In genomic region chr13:77225946-77226345, GRCh38 we compare ENCODE assay signal across 21 cellular contexts.
DNase-seq lines count a peak whose midpoint lies in the region; ATAC-seq and TF ChIP-seq lines count a peak whose summit lies in the region.
"Had no signal": no experiment of that assay in that cellular context is flagged by ENCODE, and none has a peak within 500 bp of the region (broad histone marks: within the 10 kb centered on the region; RNA-seq: fewer than 3 reads in every experiment).

No MANE protein-coding gene starts in this region.

- no peak overlapping the region for H2BK12ac ChIP-seq in H9 (ENCODE audit: insufficient read length, low read depth, low read length)

- no peak overlapping the region for H4K91ac ChIP-seq in H9 (ENCODE audit: insufficient read length, low read depth, low read length)

- H3K27me3 ChIP-seq in H9 (ENCODE audit: insufficient read depth, low read length): no peaks in the 10 kb centered on the region
- H3K27me3 ChIP-seq in endodermal cell (ENCODE audit: control insufficient read depth, insufficient read depth, low read length, poor library complexity, severe bottlenecking): no peaks in the 10 kb centered on the region
- H3K27me3 ChIP-seq: BE2C, SJCRH30 had no signal

- H3K36me3 Mint-ChIP-seq in stimulated activated naive CD8-positive, alpha-beta T cell treated with anti-CD3 and anti-CD28 coated beads, Interleukin-15, Interleukin-2, amounts not matched to agents 100 ng/mL and 50 ng/mL, for 24 hours (ENCODE audit: low read depth): peaks cover 61% of the 10 kb centered on the region
- no peaks in the 10 kb centered on the region; a peak in 1 of 7 replicates for H3K36me3 Mint-ChIP-seq in H9 (ENCODE audit: insufficient read depth in 1 of 3, low read depth in 3 of 3)
- H3K36me3 Mint-ChIP-seq in endodermal cell (ENCODE audit: low read depth): no peaks in the 10 kb centered on the region

- no peaks in the 10 kb centered on the region for H3K23me2 ChIP-seq in H9 (ENCODE audit: insufficient read length, low read depth, low read length, poor library complexity, severe bottlenecking)

- no peak overlapping the region for H3K23ac ChIP-seq in H9 (ENCODE audit: insufficient read length, low read depth, low read length)

- H3K4me1 ChIP-seq in H9 (ENCODE audit: insufficient read depth, low read length) (no peaks in the 10 kb centered on the region), endodermal cell (ENCODE audit: control insufficient read depth, insufficient read depth, low read length) (no peaks in the 10 kb centered on the region)
- H3K4me1 ChIP-seq: BE2C, SJCRH30 had no signal

- no peaks in the 10 kb centered on the region for H3K27me3 Mint-ChIP-seq in stimulated activated naive CD8-positive, alpha-beta T cell treated with anti-CD3 and anti-CD28 coated beads, Interleukin-15, Interleukin-2, amounts not matched to agents 100 ng/mL and 50 ng/mL, for 24 hours
- H3K27me3 Mint-ChIP-seq in stimulated activated naive CD8-positive, alpha-beta T cell treated with anti-CD3 and anti-CD28 coated beads, Interleukin-15, amount 100 ng/mL, for 72 hours: no peaks in the 10 kb centered on the region
- H3K27me3 Mint-ChIP-seq in H9 (ENCODE audit: low read depth) (no peaks in the 10 kb centered on the region), endodermal cell (ENCODE audit: insufficient read depth) (no peaks in the 10 kb centered on the region)

- no peak overlapping the region for H2AK5ac ChIP-seq in H9 (ENCODE audit: insufficient read length, low read length)

- no peak overlapping the region for H2BK20ac ChIP-seq in H9 (ENCODE audit: low read depth, low read length, poor library complexity, severe bottlenecking)

- no peak overlapping the region for H3K27ac ChIP-seq in H9 (ENCODE audit: insufficient read length, low read depth, low read length)
- H3K27ac ChIP-seq in endodermal cell (ENCODE audit: low read depth, low read length): no peak overlapping the region
- H3K27ac ChIP-seq: GM23248, KMS-11, SJCRH30 had no signal

- peak overlapping the region; percentile 27 for H3K27ac Mint-ChIP-seq in stimulated activated naive CD8-positive, alpha-beta T cell treated with anti-CD3 and anti-CD28 coated beads, Interleukin-15, Interleukin-2, amounts not matched to agents 100 ng/mL and 50 ng/mL, for 24 hours
- no peak overlapping the region for H3K27ac Mint-ChIP-seq in stimulated activated naive CD8-positive, alpha-beta T cell treated with anti-CD3 and anti-CD28 coated beads, Interleukin-15, amount 100 ng/mL, for 72 hours
- H3K27ac Mint-ChIP-seq in H9 (peak overlapping the region; percentile 14 to 66 (median 23); a peak in 4 of 7 replicates), endodermal cell (peak overlapping the region; percentile 31)

- no peak overlapping the region for H2AFZ ChIP-seq in H9 (ENCODE audit: low read length)
- H2AFZ ChIP-seq: GM23248 had no signal

- DNase-seq in stimulated activated naive CD8-positive, alpha-beta T cell treated with anti-CD3 and anti-CD28 coated beads, Interleukin-15, amount 100 ng/mL, for 72 hours: no peak
- DNase-seq in H9 (no peak), endodermal cell (no peak), glomerular visceral epithelial cell (ENCODE audit: extremely low spot score) (no peak), NCI-H1417 treated with DMSO at 0.1 percent for 48 hours (lab: John Stamatoyannopoulos, UW) (no peak)
- no peak for DNase-seq in activated CD8-positive, alpha-beta memory T cell treated with anti-CD3 and anti-CD28 coated beads, Interleukin-2, amount 50 U/mL, for 4 hours
- DNase-seq: BE2C, DND-41, GM23248, HCEC 1CT, MV-4-11, NCI-H1105 treated with DMSO at 0.1 percent for 48 hours, NCI-H1694, NCI-H2081, NCI-H2171 treated with DMSO at 0.1 percent for 48 hours, NCI-H524 treated with DMSO at 0.1 percent for 48 hours, OCI-M1, SJCRH30 had no signal

- no peak overlapping the region for H4K5ac ChIP-seq in H9 (ENCODE audit: insufficient read length, low read depth, low read length)

- no peak for ATAC-seq in stimulated activated naive CD8-positive, alpha-beta T cell treated with anti-CD3 and anti-CD28 coated beads, Interleukin-15, amount 100 ng/mL, for 72 hours
- ATAC-seq: GM12878 had no signal

- no peaks in the 10 kb centered on the region for H3K36me3 ChIP-seq in endodermal cell (ENCODE audit: control insufficient read depth, insufficient read depth, low read length)

- H3K9me3 ChIP-seq in H9 (ENCODE audit: control insufficient read depth, low read depth, low read length) (no peaks in the 10 kb centered on the region), endodermal cell (ENCODE audit: control insufficient read depth, low read length) (no peaks in the 10 kb centered on the region)
- H3K9me3 ChIP-seq: BE2C, SJCRH30 had no signal

- H3K4ac ChIP-seq in H9 (ENCODE audit: low read depth, low read length): no peak overlapping the region

- H4K8ac ChIP-seq in H9 (replicated peaks; ENCODE audit: insufficient read length, low read depth, low read length): no peak overlapping the region

- H4K20me1 ChIP-seq in H9 (ENCODE audit: control insufficient read depth, insufficient read depth, insufficient read length): no peaks in the 10 kb centered on the region

- no peak overlapping the region for H3K56ac ChIP-seq in H9 (ENCODE audit: insufficient read length, low read depth, low read length)

- H3K79me1 ChIP-seq in H9 (ENCODE audit: insufficient read depth, low read depth, low read length, poor library complexity, severe bottlenecking): no peaks in the 10 kb centered on the region

- H2BK120ac ChIP-seq in H9 (ENCODE audit: low read depth, low read length, poor library complexity, severe bottlenecking): no peak overlapping the region

- no peak overlapping the region for H3K4me3 Mint-ChIP-seq in stimulated activated naive CD8-positive, alpha-beta T cell treated with anti-CD3 and anti-CD28 coated beads, Interleukin-15, Interleukin-2, amounts not matched to agents 100 ng/mL and 50 ng/mL, for 24 hours
- no peak overlapping the region for H3K4me3 Mint-ChIP-seq in stimulated activated naive CD8-positive, alpha-beta T cell treated with anti-CD3 and anti-CD28 coated beads, Interleukin-15, amount 100 ng/mL, for 72 hours
- H3K4me3 Mint-ChIP-seq in H9 (no peak overlapping the region), endodermal cell (no peak overlapping the region)

- no peaks in the 10 kb centered on the region for H3K9me3 Mint-ChIP-seq in stimulated activated naive CD8-positive, alpha-beta T cell treated with anti-CD3 and anti-CD28 coated beads, Interleukin-15, Interleukin-2, amounts not matched to agents 100 ng/mL and 50 ng/mL, for 24 hours
- no peaks in the 10 kb centered on the region for H3K9me3 Mint-ChIP-seq in stimulated activated naive CD8-positive, alpha-beta T cell treated with anti-CD3 and anti-CD28 coated beads, Interleukin-15, amount 100 ng/mL, for 72 hours
- H3K9me3 Mint-ChIP-seq in H9 (no peaks in the 10 kb centered on the region), endodermal cell (no peaks in the 10 kb centered on the region)

- no peak overlapping the region for H2BK5ac ChIP-seq in H9 (ENCODE audit: insufficient read length, low read length)

- no peak overlapping the region for H3K4me3 ChIP-seq in endodermal cell (ENCODE audit: low read length)
- H3K4me3 ChIP-seq: GM12878, GM23248, SJCRH30 had no signal

- peaks cover 40% of the 10 kb centered on the region for H3K4me1 Mint-ChIP-seq in stimulated activated naive CD8-positive, alpha-beta T cell treated with anti-CD3 and anti-CD28 coated beads, Interleukin-15, Interleukin-2, amounts not matched to agents 100 ng/mL and 50 ng/mL, for 24 hours (ENCODE audit: low read depth)
- H3K4me1 Mint-ChIP-seq in stimulated activated naive CD8-positive, alpha-beta T cell treated with anti-CD3 and anti-CD28 coated beads, Interleukin-15, amount 100 ng/mL, for 72 hours: peaks cover 28% of the 10 kb centered on the region
- H3K4me1 Mint-ChIP-seq in H9 (peaks cover 2 to 3% of the 10 kb centered on the region in 2 experiments; a peak in 3 of 4 replicates), endodermal cell (peaks cover 3% of the 10 kb centered on the region)

- H3T11ph ChIP-seq in H9 (ENCODE audit: low read length): no peak overlapping the region

- H2BK15ac ChIP-seq in H9 (ENCODE audit: low read depth, low read length): no peak overlapping the region

- no peak overlapping the region for H3K4me2 ChIP-seq in H9 (ENCODE audit: insufficient read depth, insufficient read length, low read length)
- H3K4me2 ChIP-seq: KMS-11 had no signal

- TF ChIP-seq CTCF in H9 (conservative IDR thresholded peaks at IDR 0.05) (no peak), endodermal cell (conservative IDR thresholded peaks at IDR 0.05) (no peak)

- H3K18ac ChIP-seq in H9 (ENCODE audit: insufficient read length, low read depth, low read length): no peak overlapping the region

- no peaks in the 10 kb centered on the region for H3K79me2 ChIP-seq in H9 (ENCODE audit: insufficient read depth, low read length)

- H3K9ac ChIP-seq in H9 (ENCODE audit: extremely low read depth, insufficient read length, low read length) (no peak overlapping the region), endodermal cell (ENCODE audit: extremely low read depth, low read length, poor library complexity, severe bottlenecking) (no peak overlapping the region)
- H3K9ac ChIP-seq: GM23248, KMS-11 had no signal

- H3K14ac ChIP-seq in H9 (ENCODE audit: insufficient read depth, low read length): no peak overlapping the region

Comparison
In these comparisons a context has a peak if more than half of its experiments do, and no peak if none do; other contexts are left out.
1. H3K27ac Mint-ChIP-seq: peak in stimulated activated naive CD8-positive, alpha-beta T cell treated with anti-CD3 and anti-CD28 coated beads, Interleukin-15, Interleukin-2, amounts not matched to agents 100 ng/mL and 50 ng/mL, for 24 hours (single experiment), H9 (3 of 3) and endodermal cell (single experiment); none in stimulated activated naive CD8-positive, alpha-beta T cell treated with anti-CD3 and anti-CD28 coated beads, Interleukin-15, amount 100 ng/mL, for 72 hours (0 of 2).